Comparison of ENCODE assay signal across 19 cellular contexts in genomic region chr22:43173566-43173965, GRCh38. TPM values are rescaled to one million over a fixed set of nuclear protein-coding genes. Genes with fewer than 3 reads are reported as not detected.
A peak's percentile ranks its signal among the peaks of the same experiment; 100 is the strongest.
DNase-seq lines count a peak whose midpoint lies in the region; ATAC-seq and TF ChIP-seq lines count a peak whose summit lies in the region.
"Had no signal": no experiment of that assay in that cellular context is flagged by ENCODE, and none has a peak within 500 bp of the region (broad histone marks: within the 10 kb centered on the region; RNA-seq: fewer than 3 reads in every experiment).

No MANE protein-coding gene starts in this region.

- H3K4me3 ChIP-seq in RWPE2 (ENCODE audit: severe bottlenecking): no peak overlapping the region
- H3K4me3 ChIP-seq in spleen: no peak overlapping the region

- CTCF ChIA-PET in RWPE1 (lab: Yijun Ruan, JAX): interaction anchor here (0.6 kb wide), 1 partner anchor 115 kb away, joined by 3 read pairs; no protein-coding TSS in a partner anchor

- TF ChIP-seq POLR2A in spleen (IDR thresholded peaks at IDR 0.05): no peak

- POLR2A ChIA-PET in RWPE1 (lab: Yijun Ruan, JAX; ENCODE audit: low non-redundant PET): no interaction called here

- intact Hi-C loops in spleen (cut with DNase I; ENCODE audit: low total_unique reads): no loop called here

- no peak for DNase-seq in RWPE1 (ENCODE audit: low spot score)
- DNase-seq in RWPE2 (ENCODE audit: low spot score): peak; percentile 58
- peak; percentile 83 for DNase-seq in mesenteric fat pad (ENCODE audit: low spot score)
- DNase-seq in spleen: peak; percentile 56
- DNase-seq in medulla oblongata (ENCODE audit: extremely low spot score): no peak
- no peak for DNase-seq in iPS-NIHi7 (ENCODE audit: extremely low spot score)
- no peak for DNase-seq in GF-D8 (lab: John Stamatoyannopoulos, UW)
- DNase-seq: ACHN; BE2C; C1 segment of cervical spinal cord; CD4-positive, CD25-positive, alpha-beta regulatory T cell; CD8-positive, alpha-beta memory T cell; COR-L47; DMS 273 treated with DMSO at 0.1 percent for 48 hours; DMS53; DND-41; EL; H9 had no signal

- peaks cover 68% of the 10 kb centered on the region for H3K36me3 ChIP-seq in RWPE2 (ENCODE audit: low read depth)
- peaks cover 0 to 97% (median 61%) of the 10 kb centered on the region in 6 donors for H3K36me3 ChIP-seq in spleen

- H3K4me1 ChIP-seq in RWPE2 (ENCODE audit: insufficient read depth, poor library complexity, severe bottlenecking): no peaks in the 10 kb centered on the region
- peaks cover 0 to 12% (median 3%) of the 10 kb centered on the region in 6 donors for H3K4me1 ChIP-seq in spleen
- H3K4me1 ChIP-seq: BE2C had no signal

- H3K9me3 ChIP-seq in RWPE2 (ENCODE audit: severe bottlenecking) (no peaks in the 10 kb centered on the region), spleen (no peaks in the 10 kb centered on the region)
- H3K9me3 ChIP-seq: BE2C had no signal

- H3K27me3 ChIP-seq in RWPE2 (ENCODE audit: insufficient read depth, poor library complexity, severe bottlenecking): no peaks in the 10 kb centered on the region
- H3K27me3 ChIP-seq in spleen (replicated peaks in 1 of 7): no peaks in the 10 kb centered on the region
- H3K27me3 ChIP-seq: BE2C had no signal

- 96 to 100% (median 99%) methylated on average over 3 to 9 of the region's 9 CpGs for WGBS in spleen, 5 donors

- H3K27ac ChIP-seq in RWPE1 (peak overlapping the region; percentile 62; the same call in 1 of the 2 replicates), RWPE2 (ENCODE audit: poor library complexity, severe bottlenecking) (no peak overlapping the region), spleen (no peak overlapping the region)

- no peak for ATAC-seq in RWPE2 (ENCODE audit: low read depth)
- ATAC-seq: HepG2 had no signal

- TF ChIP-seq CTCF in RWPE1 (conservative IDR thresholded peaks at IDR 0.05; ENCODE audit: low read depth) (no peak), RWPE2 (IDR thresholded peaks at IDR 0.05; ENCODE audit: poor library complexity, severe bottlenecking) (no peak), spleen (IDR thresholded peaks at IDR 0.05 in 8 of 11, conservative IDR thresholded peaks at IDR 0.05 in 3 of 11) (no peak)

RNA-seq across cellular contexts. Expression of gene TTLL12, which starts 13.4 kb away (rescaled TPM):
- total RNA-seq in mesenteric fat pad: 27.0 TPM
- 10 to 100 TPM; 16.6 to 21.6 (median 19.9) TPM for total RNA-seq in spleen
- polyA plus RNA-seq in spleen: 10 to 100 TPM in 2 of 3 donors, 1 to 10 TPM in 1; 8.7 to 19.3 (median 11.3) TPM

RNA-seq across cellular contexts. Expression of gene TSPO, which starts 22.2 kb away (rescaled TPM):
- total RNA-seq in mesenteric fat pad (305 TPM), spleen (100 to 1,000 TPM in 6 of 7 donors, 10 to 100 TPM in 1; 90.1 to 596 (median 199) TPM)
- 100 to 1,000 TPM; 115 to 182 (median 122) TPM for polyA plus RNA-seq in spleen

RNA-seq across cellular contexts. Expression of gene MCAT, which starts 30.4 kb away (rescaled TPM):
- total RNA-seq in mesenteric fat pad: 11.5 TPM
- total RNA-seq in spleen: 10 to 100 TPM in 5 of 7 donors, 1 to 10 TPM in 2; 8.3 to 25.3 (median 11.3) TPM
- polyA plus RNA-seq in spleen: 10 to 100 TPM in 2 of 3 donors, 1 to 10 TPM in 1; 7.6 to 13.0 (median 11.7) TPM

Comparison
In these comparisons a context has a peak if more than half of its experiments do, and no peak if none do; other contexts are left out.
1. DNase-seq: peak in RWPE2 (single experiment), mesenteric fat pad (single experiment) and spleen (single experiment); none in RWPE1 (single experiment), medulla oblongata (single experiment), iPS-NIHi7 (single experiment) and GF-D8 (single experiment).